In the genomic region with DNA sequence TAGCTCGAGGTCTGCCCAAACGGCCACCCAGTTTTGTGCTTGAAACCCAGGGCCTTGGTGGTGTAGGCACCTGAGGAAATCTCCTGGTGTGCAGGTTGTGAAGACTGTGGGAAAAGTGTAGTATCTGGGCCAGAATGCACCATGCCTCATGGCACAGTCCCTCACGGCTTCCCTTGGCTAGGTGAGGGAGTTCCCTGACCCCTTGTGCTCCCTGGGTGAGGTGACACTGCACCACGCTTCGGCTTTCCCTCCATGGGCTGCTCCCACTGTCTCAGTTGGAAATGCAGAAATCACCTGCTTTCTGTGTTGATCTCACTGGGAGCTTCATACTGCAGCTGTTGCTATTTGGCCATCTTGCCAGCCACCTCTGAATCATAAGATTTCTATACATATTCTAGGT, we compare ENCODE assay signal across 25 cellular contexts.
"Had no signal": no experiment of that assay in that cellular context is flagged by ENCODE, and none has a peak within 500 bp of the region (broad histone marks: within the 10 kb centered on the region; RNA-seq: fewer than 3 reads in every experiment).

No MANE protein-coding gene starts in this region.

- H3K27me3 ChIP-seq: colonic mucosa, esophagus squamous epithelium, gastrocnemius medialis, heart right ventricle, left lung had no signal

- DNase-seq: colonic mucosa; cortex of kidney; effector CD8-positive, alpha-beta T cell; effector memory CD8-positive, alpha-beta T cell; endodermal cell; erythroblast; esophagus squamous epithelium; foreskin fibroblast; foreskin melanocyte; gastrocnemius medialis; glutamatergic neuron; head of caudate nucleus; heart right ventricle; hippocampal formation; left cardiac atrium; left ventricle myocardium superior; lower lobe of right lung; mesenchymal stem cell; midbrain had no signal

- FAIRE-seq: endometrium, islet of Langerhans, keratinocyte had no signal

- H3K4me3 ChIP-seq: colonic mucosa, esophagus squamous epithelium, gastrocnemius medialis, heart right ventricle, left lung, lower lobe of right lung had no signal

- H3K9me3 ChIP-seq: colonic mucosa, gastrocnemius medialis, lower lobe of right lung had no signal

- H3K36me3 ChIP-seq: colonic mucosa, esophagus squamous epithelium, gastrocnemius medialis, heart right ventricle, left lung, lower lobe of right lung had no signal

- ATAC-seq: effector memory CD8-positive, alpha-beta T cell; esophagus mucosa; gastrocnemius medialis; heart right ventricle; left cardiac atrium; left lung; left ventricle myocardium superior; lower lobe of right lung had no signal

- H3K4me1 ChIP-seq: colonic mucosa, esophagus squamous epithelium, gastrocnemius medialis, heart right ventricle, left lung, lower lobe of right lung had no signal

- H3K27ac ChIP-seq: colonic mucosa, epithelial cell of prostate, esophagus squamous epithelium, gastrocnemius medialis, heart right ventricle, left lung, lower lobe of right lung had no signal
